23 cellular contexts compared by ENCODE assay signal in genomic region chr1:222286039-222286438, GRCh38.
DNase-seq lines count a peak whose midpoint lies in the region; FAIRE-seq and TF ChIP-seq lines count a peak whose summit lies in the region.
"Had no signal": no experiment of that assay in that cellular context is flagged by ENCODE, and none has a peak within 500 bp of the region (broad histone marks: within the 10 kb centered on the region; RNA-seq: fewer than 3 reads in every experiment).

No MANE protein-coding gene starts in this region.

- peaks cover 4% of the 10 kb centered on the region; the same call in 1 of the 2 replicates for H3K9me3 Mint-ChIP-seq in HFFc6

- no peak overlapping the region for H3K27ac Mint-ChIP-seq in HFFc6

- H3K4me1 ChIP-seq in BLaER1 treated with 17β-estradiol and CSF1 and Interleukin-3, amounts not matched to agents 10 nM and 100 nM, result peaks cover 6 to 59% (median 15%) of the 10 kb centered on the region in 10 experiments; a peak in 17 of 20 replicates
- H3K4me1 ChIP-seq: BE2C had no signal

- no peak for FAIRE-seq in RCC 7860 (lab: Jason Lieb, UNC)
- FAIRE-seq: K562 had no signal

- H3K27ac ChIP-seq in BLaER1 treated with 17β-estradiol and CSF1 and Interleukin-3, amounts not matched to agents 10 nM and 100 nM, result peak overlapping the region in 2 of 11 experiments; percentile 36 to 72; a peak in 3 of 22 replicates
- H3K27ac ChIP-seq: SK-N-MC had no signal

- H3K4me2 ChIP-seq in BLaER1 treated with 17β-estradiol and CSF1 and Interleukin-3, amounts not matched to agents 10 nM and 100 nM, result peak overlapping the region in 6 of 11 experiments; percentile 12 to 83 (median 49); a peak in 12 of 22 replicates

- no peaks in the 10 kb centered on the region for H3K27me3 Mint-ChIP-seq in HFFc6 (ENCODE audit: insufficient read depth)

- peaks cover 35% of the 10 kb centered on the region for H3K4me1 Mint-ChIP-seq in HFFc6 (ENCODE audit: low read depth)

- no peak overlapping the region for H3K9ac ChIP-seq in BLaER1 treated with 17β-estradiol and CSF1 and Interleukin-3, amounts not matched to agents 10 nM and 100 nM

- no peaks in the 10 kb centered on the region for H3K36me3 Mint-ChIP-seq in HFFc6 (ENCODE audit: low read depth)

- no peak overlapping the region for H3K4me3 Mint-ChIP-seq in HFFc6

- TF ChIP-seq CTCF in HFFc6 (IDR thresholded peaks at IDR 0.05), result no peak

- H3K9me3 ChIP-seq in BLaER1 treated with 17β-estradiol and CSF1 and Interleukin-3, amounts not matched to agents 10 nM and 100 nM (replicated peaks in 1 of 11), result no peaks in the 10 kb centered on the region
- H3K9me3 ChIP-seq: BE2C had no signal

- no peak overlapping the region for H3K4me3 ChIP-seq in BLaER1 treated with 17β-estradiol and CSF1 and Interleukin-3, amounts not matched to agents 10 nM and 100 nM
- H3K4me3 ChIP-seq: K562, SK-N-MC had no signal

- no peaks in the 10 kb centered on the region for H3K27me3 ChIP-seq in BLaER1 treated with 17β-estradiol and CSF1 and Interleukin-3, amounts not matched to agents 10 nM and 100 nM
- H3K27me3 ChIP-seq: BE2C had no signal

- no peaks in the 10 kb centered on the region for H4K20me1 ChIP-seq in BLaER1 treated with 17β-estradiol and CSF1 and Interleukin-3, amounts not matched to agents 10 nM and 100 nM

- DNase-seq in RCC 7860 (ENCODE audit: low spot score), result peak; percentile 13
- DNase-seq in islet precursor cell, result peak; percentile 64
- peak; percentile 13 for DNase-seq in renal cortical epithelial cell (ENCODE audit: low read depth)
- no peak for DNase-seq in HFFc6
- no peak for DNase-seq in NCI-H1930 (lab: John Stamatoyannopoulos, UW)
- DNase-seq in hepatic stellate cell (ENCODE audit: low spot score), result no peak
- DNase-seq: 8988T, ACHN, BE2C, DMS153, DND-41, GOT3, HCEC 1CT, NCI-H1105, NCI-H146, NCI-H2029, NCI-H446, NCI-H524 treated with DMSO at 0.1 percent for 48 hours, SIG-M5, SW 1271 had no signal

- no peaks in the 10 kb centered on the region for H3K36me3 ChIP-seq in BLaER1 treated with 17β-estradiol and CSF1 and Interleukin-3, amounts not matched to agents 10 nM and 100 nM
- H3K36me3 ChIP-seq: BE2C had no signal

Comparison
In these comparisons a context has a peak if more than half of its experiments do, and no peak if none do; other contexts are left out.
1. DNase-seq: peak in RCC 7860 (single experiment), islet precursor cell (single experiment) and renal cortical epithelial cell (single experiment); none in HFFc6 (single experiment), NCI-H1930 (0 of 2) and hepatic stellate cell (single experiment).